ENCODE assay signal across 9 cellular contexts in genomic region chr11:57762235-57762866, GRCh38. TPM values are rescaled to one million over a fixed set of nuclear protein-coding genes. Genes with fewer than 3 reads are reported as not detected.
DNase-seq lines count a peak whose midpoint lies in the region; ATAC-seq and TF ChIP-seq lines count a peak whose summit lies in the region.
"Had no signal": no experiment of that assay in that cellular context is flagged by ENCODE, and none has a peak within 500 bp of the region (broad histone marks: within the 10 kb centered on the region; RNA-seq: fewer than 3 reads in every experiment).

No MANE protein-coding gene starts in this region.

- H3K27me3 ChIP-seq in esophagus (ENCODE audit: control insufficient read depth in 1 of 2, insufficient read depth in 2 of 2, low read length in 2 of 2) (no peaks in the 10 kb centered on the region), osteoblast (ENCODE audit: insufficient read depth, low read length) (no peaks in the 10 kb centered on the region)

- intact Hi-C loops in OCI-LY7 (cut with micrococcal nuclease; ENCODE audit: unreplicated experiment): no loop called here

- H3K4me3 ChIP-seq in OCI-LY7 (ENCODE audit: low read depth, low read length, poor library complexity, severe bottlenecking) (no peak overlapping the region), esophagus (ENCODE audit: low read depth in 1 of 2, low read length in 2 of 2) (peak overlapping the region; percentile 70 to 96), osteoblast (ENCODE audit: insufficient read depth, low read length) (peak overlapping the region; percentile 78)

- ATAC-seq in HG02852 (IDR thresholded peaks at IDR 0.05; ENCODE audit: unreplicated experiment): no peak

- H3K4me1 ChIP-seq in OCI-LY7 (ENCODE audit: insufficient read depth, low read length, poor library complexity, severe bottlenecking): no peaks in the 10 kb centered on the region
- H3K4me1 ChIP-seq in esophagus (ENCODE audit: control insufficient read depth in 2 of 2, insufficient read depth in 2 of 2, low read length in 1 of 2): peaks cover 0 to 3% of the 10 kb centered on the region in 2 donors
- H3K4me1 ChIP-seq in osteoblast (ENCODE audit: insufficient read depth, low read length): peaks cover 20% of the 10 kb centered on the region

- H3K9me3 ChIP-seq in OCI-LY7 (ENCODE audit: low read length): no peaks in the 10 kb centered on the region
- H3K9me3 ChIP-seq in esophagus (ENCODE audit: control insufficient read depth in 2 of 2, insufficient read depth in 1 of 2, low read depth in 1 of 2, low read length in 1 of 2): no peaks in the 10 kb centered on the region
- no peaks in the 10 kb centered on the region for H3K9me3 ChIP-seq in osteoblast (ENCODE audit: low read depth, low read length)

- CTCF ChIA-PET in OCI-LY7 (lab: Charles Lee; ENCODE audit: unreplicated experiment): no interaction called here

- WGBS in esophagus, 2 donors: 5 to 12% methylated on average over 9 of the region's 9 CpGs

- H3K79me2 ChIP-seq in OCI-LY7 (ENCODE audit: insufficient read depth, low read depth, low read length): no peaks in the 10 kb centered on the region
- peaks cover 54% of the 10 kb centered on the region for H3K79me2 ChIP-seq in osteoblast (ENCODE audit: insufficient read depth, low read length)

- POLR2A ChIA-PET in OCI-LY7 (lab: Charles Lee): interaction anchor here (1.1 to 1.3 kb wide), 3 partner anchors 15 to 56 kb away, joined by 3 to 8 read pairs (median 4); no protein-coding TSS in a partner anchor

- no peaks in the 10 kb centered on the region for H4K20me1 ChIP-seq in OCI-LY7 (ENCODE audit: insufficient read depth, low read length)
- H4K20me1 ChIP-seq in osteoblast (ENCODE audit: insufficient read depth, low read length): peaks cover 35% of the 10 kb centered on the region

- no peaks in the 10 kb centered on the region for H3K36me3 ChIP-seq in OCI-LY7 (ENCODE audit: insufficient read depth, low read length)
- no peaks in the 10 kb centered on the region for H3K36me3 ChIP-seq in esophagus (ENCODE audit: control insufficient read depth in 2 of 2, insufficient read depth in 2 of 2, low read length in 1 of 2)
- H3K36me3 ChIP-seq in osteoblast (ENCODE audit: insufficient read depth, low read length): peaks cover 4% of the 10 kb centered on the region

- DNase-seq in COLO668 (lab: John Stamatoyannopoulos, UW; ENCODE audit: unreplicated experiment): peak; percentile 19
- DNase-seq in OCI-LY7 (ENCODE audit: low spot score): no peak
- peak; percentile 76 for DNase-seq in osteoblast (ENCODE audit: insufficient read length, low spot score, missing footprints)
- no peak for DNase-seq in GM20000 (ENCODE audit: low spot score)
- no peak for DNase-seq in GM19238 (ENCODE audit: insufficient read length, low spot score)
- no peak for DNase-seq in DMS79 (lab: John Stamatoyannopoulos, UW)

- H3K27ac ChIP-seq in OCI-LY7 (ENCODE audit: low read depth, low read length, poor library complexity, severe bottlenecking) (no peak overlapping the region), esophagus (ENCODE audit: low read depth in 2 of 2, low read length in 1 of 2) (peak overlapping the region; percentile 88 to 96), osteoblast (ENCODE audit: low read depth, low read length) (peak overlapping the region; percentile 94)

- H3K9me2 ChIP-seq in OCI-LY7 (ENCODE audit: insufficient read depth, low read length): no peaks in the 10 kb centered on the region

- BruUV-seq in OCI-LY7 (replicated peaks; lab: Mats Ljungman, UMichigan): TSS peak; percentile 49

- no peak overlapping the region for H2AFZ ChIP-seq in OCI-LY7 (ENCODE audit: low read length)
- H2AFZ ChIP-seq in osteoblast (ENCODE audit: low read length): no peak overlapping the region

- H3K4me2 ChIP-seq in OCI-LY7 (ENCODE audit: low read length) (no peak overlapping the region), osteoblast (ENCODE audit: insufficient read depth, low read length) (peak overlapping the region; percentile 89)

- TF ChIP-seq CTCF in OCI-LY7 (conservative IDR thresholded peaks at IDR 0.05; ENCODE audit: low read length) (no peak), osteoblast (IDR thresholded peaks at IDR 0.05; ENCODE audit: extremely low read depth, low read depth, low read length) (no peak), GM20000 (IDR thresholded peaks at IDR 0.05; ENCODE audit: extremely low read depth, missing control alignments) (no peak)

RNA-seq across cellular contexts. Expression of gene CTNND1, which starts 0.7 kb away (rescaled TPM):
- total RNA-seq in OCI-LY7 (2014; rRNA removed; shearing (Covaris generic)): 5.1 and 6.7 TPM in 2 replicates
- total RNA-seq in OCI-LY7 (2022) (5.3 and 9.0 TPM in 2 replicates), osteoblast (126 and 140 TPM in 2 replicates)
- polyA plus RNA-seq in esophagus: 100 to 1,000 TPM in 1 of 2 donors, 10 to 100 TPM in 1; 89.7 to 125 TPM

RNA-seq across cellular contexts. Expression of gene BTBD18, which starts 10.7 kb away (rescaled TPM):
- total RNA-seq in OCI-LY7 (2014; rRNA removed; shearing (Covaris generic)): not detected in 2 replicates
- not detected in 2 replicates for total RNA-seq in OCI-LY7 (2022)
- polyA plus RNA-seq in esophagus: under 1 TPM in 1 of 2 donors, not detected in 1; 0.02 TPM
- not detected in 2 replicates for total RNA-seq in osteoblast
- total RNA-seq: glomerular endothelial cell had no signal

RNA-seq across cellular contexts. Expression of gene SELENOH, which starts 21.1 kb away (rescaled TPM):
- 181 and 229 TPM in 2 replicates for total RNA-seq in OCI-LY7 (2014; rRNA removed; shearing (Covaris generic))
- 144 and 169 TPM in 2 replicates for total RNA-seq in OCI-LY7 (2022)
- 100 to 1,000 TPM in 1 of 2 donors, 10 to 100 TPM in 1; 87.4 to 115 TPM for polyA plus RNA-seq in esophagus
- 58.9 and 68.8 TPM in 2 replicates for total RNA-seq in osteoblast

RNA-seq across cellular contexts. Expression of gene TMX2, which starts 50.0 kb away (rescaled TPM):
- total RNA-seq in OCI-LY7 (2014; rRNA removed; shearing (Covaris generic)): 53.3 and 54.9 TPM in 2 replicates
- total RNA-seq in OCI-LY7 (2022) (60.2 and 66.9 TPM in 2 replicates), osteoblast (41.3 and 47.8 TPM in 2 replicates)
- 10 to 100 TPM; 37.1 to 68.9 TPM for polyA plus RNA-seq in esophagus

RNA-seq across cellular contexts. Expression of gene MED19, which starts 50.3 kb away (rescaled TPM):
- 11.9 and 17.5 TPM in 2 replicates for total RNA-seq in OCI-LY7 (2014; rRNA removed; shearing (Covaris generic))
- total RNA-seq in OCI-LY7 (2022) (11.1 and 12.6 TPM in 2 replicates), osteoblast (13.4 and 13.6 TPM in 2 replicates)
- polyA plus RNA-seq in esophagus: 10 to 100 TPM in 1 of 2 donors, 1 to 10 TPM in 1; 6.2 to 11.9 TPM

Comparison
In these comparisons a context has a peak if more than half of its experiments do, and no peak if none do; other contexts are left out.
1. DNase-seq: peak in COLO668 (single experiment) and osteoblast (single experiment); none in OCI-LY7 (single experiment), GM20000 (single experiment), GM19238 (single experiment) and DMS79 (single experiment).
2. RNA of gene CTNND1, which starts 0.7 kb away (total RNA-seq): 126 to 140 TPM in osteoblast; 5.1 to 9.0 TPM in OCI-LY7; every median in the first group is over 10 times any median in the second.